In the genomic region with DNA sequence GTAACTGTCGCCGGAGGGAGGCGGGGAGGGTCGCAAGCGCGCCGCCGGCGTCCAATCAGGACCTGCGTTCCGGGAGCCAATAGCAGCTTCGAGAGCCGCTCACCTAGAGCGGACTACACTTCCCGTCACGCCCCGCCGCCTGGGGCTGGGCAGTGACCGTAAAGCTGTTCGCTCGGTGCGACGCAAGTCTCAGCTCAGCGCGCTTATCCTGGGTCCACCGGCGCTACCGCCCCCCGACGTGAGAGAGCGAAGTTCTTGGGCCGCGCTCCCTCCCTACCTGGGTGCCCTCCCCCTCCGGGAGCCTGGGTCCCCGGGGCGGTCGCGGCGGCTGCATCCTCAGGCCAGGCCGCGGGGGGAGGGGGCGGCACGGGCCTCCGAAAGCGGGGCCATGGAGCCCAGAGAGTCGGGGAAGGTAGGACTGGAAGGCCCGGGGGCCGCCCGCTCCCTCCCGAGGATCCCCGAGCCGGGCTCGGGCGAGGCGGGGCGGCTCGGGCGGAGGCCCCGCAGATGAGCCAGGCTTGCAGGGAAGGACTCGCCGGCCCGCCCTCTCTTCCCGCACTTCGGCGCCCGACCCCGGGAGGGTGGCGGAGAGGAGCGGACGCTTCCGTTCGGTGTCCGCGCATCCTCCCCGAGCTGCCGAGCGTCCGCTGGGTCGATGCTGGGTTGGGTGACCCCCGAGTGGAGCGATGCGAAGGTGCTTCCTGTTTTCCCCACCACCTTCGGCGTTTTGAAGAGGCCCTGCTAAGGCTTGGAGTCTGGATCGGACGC, we compare ENCODE assay signal across 8 cellular contexts. TPM values are rescaled to one million over a fixed set of nuclear protein-coding genes. Genes with fewer than 3 reads are reported as not detected.
DNase-seq lines count a peak whose midpoint lies in the region; FAIRE-seq and TF ChIP-seq lines count a peak whose summit lies in the region.

A gene (plus strand): TSS at position 152 of the 768 bp plus-strand sequence. CDS start 237 bp downstream, at position 389.

- H3K27me3 Mint-ChIP-seq in activated naive CD4-positive, alpha-beta T cell treated with anti-CD3 and anti-CD28 coated beads for 36 hours (ENCODE audit: low read depth) = no peaks in the 10 kb centered on the region

- H3K27ac Mint-ChIP-seq in activated naive CD4-positive, alpha-beta T cell treated with anti-CD3 and anti-CD28 coated beads for 36 hours = peak within 1 kb of the TSS; percentile 80

- H3K4me1 Mint-ChIP-seq in activated naive CD4-positive, alpha-beta T cell treated with anti-CD3 and anti-CD28 coated beads for 36 hours (ENCODE audit: low read depth) = peaks cover 26% of the 10 kb centered on the region

- TF ChIP-seq CTCF in HFF-Myc (IDR thresholded peaks at IDR 0.05; ENCODE audit: low read depth, low read length, missing control alignments) (no peak), neutrophil (IDR thresholded peaks at IDR 0.05) (no peak)

- H3K4me1 ChIP-seq in neutrophil (ENCODE audit: control insufficient read depth in 1 of 2, insufficient read depth in 1 of 2, low read depth in 1 of 2, low read length in 1 of 2) = peaks cover 6 to 11% of the 10 kb centered on the region in 2 experiments

- DNase-seq in GM03348 (ENCODE audit: low spot score) (peak; percentile 100), HFF-Myc (ENCODE audit: extremely low read depth, low read depth) (peak; percentile 90), NAMALWA (ENCODE audit: low spot score) (peak; percentile 99), SK-N-DZ (ENCODE audit: low spot score) (peak; percentile 97), frontal cortex (ENCODE audit: low spot score in 2 of 2) (peak; percentile 98 to 99), substantia nigra (lab: John Stamatoyannopoulos, UW) (peak; percentile 68 to 99 (median 97))
- peak; percentile 96 for DNase-seq in activated naive CD4-positive, alpha-beta T cell treated with anti-CD3 and anti-CD28 coated beads for 36 hours

- H3K4me3 ChIP-seq in HFF-Myc (replicated peaks; ENCODE audit: low read depth, low read length) (peak within 1 kb of the TSS; percentile 78), neutrophil (ENCODE audit: low read depth in 1 of 2, low read length in 1 of 2) (peak within 1 kb of the TSS; percentile 82 to 99)

- CTCF ChIA-PET in activated naive CD4-positive, alpha-beta T cell treated with anti-CD3 and anti-CD28 coated beads for 36 hours (lab: Charles Lee) = interaction anchor here (0.7 to 2.2 kb wide), 6 partner anchors 11 to 64 kb away, joined by 3 to 18 read pairs (median 4); no protein-coding TSS in a partner anchor

- intact Hi-C loops in activated naive CD4-positive, alpha-beta T cell treated with anti-CD3 and anti-CD28 coated beads for 36 hours (cut with micrococcal nuclease) = loop anchor here (1.0 to 2.0 kb wide), 6 partner anchors 16 to 541 kb away; a partner anchor contains a TSS

- H3K36me3 Mint-ChIP-seq in activated naive CD4-positive, alpha-beta T cell treated with anti-CD3 and anti-CD28 coated beads for 36 hours (ENCODE audit: low read depth) = no peaks in the 10 kb centered on the region

- peak; percentile 86 for FAIRE-seq in frontal cortex (lab: Jason Lieb, UNC)

- H3K27ac ChIP-seq in neutrophil = peak within 1 kb of the TSS; percentile 66
- peak within 1 kb of the TSS; percentile 65 for H3K27ac ChIP-seq in substantia nigra (ENCODE audit: low read depth, low read length, poor library complexity, severe bottlenecking)

- H3K36me3 ChIP-seq in neutrophil = no peaks in the 10 kb centered on the region

- H3K4me3 Mint-ChIP-seq in activated naive CD4-positive, alpha-beta T cell treated with anti-CD3 and anti-CD28 coated beads for 36 hours = peak within 1 kb of the TSS; percentile 76

- no peaks in the 10 kb centered on the region for H3K9me3 Mint-ChIP-seq in activated naive CD4-positive, alpha-beta T cell treated with anti-CD3 and anti-CD28 coated beads for 36 hours

- peaks cover 5% of the 10 kb centered on the region for H3K27me3 ChIP-seq in neutrophil

- no peaks in the 10 kb centered on the region for H3K9me3 ChIP-seq in neutrophil

RNA-seq across cellular contexts. Expression of the gene that starts here (rescaled TPM):
- polyA plus RNA-seq in SK-N-DZ (2014; cell fraction: cytosol; rRNA removed) = 2.1 and 6.1 TPM in 2 replicates
- 4.3 and 10.7 TPM in 2 replicates for polyA plus RNA-seq in SK-N-DZ (2014; cell fraction: nucleus; rRNA removed)
- total RNA-seq in activated naive CD4-positive, alpha-beta T cell treated with anti-CD3 and anti-CD28 coated beads for 36 hours = 10 to 100 TPM; 17.6 to 19.4 TPM
- total RNA-seq in frontal cortex = 5.7 TPM

Comparison
In these comparisons a context has a peak if more than half of its experiments do, and no peak if none do; other contexts are left out.
1. Peak in every context shown above with its lines: DNase-seq, H3K4me3 ChIP-seq and H3K27ac ChIP-seq.